Comparison of ENCODE assay signal across 8 cellular contexts in the genomic region with DNA sequence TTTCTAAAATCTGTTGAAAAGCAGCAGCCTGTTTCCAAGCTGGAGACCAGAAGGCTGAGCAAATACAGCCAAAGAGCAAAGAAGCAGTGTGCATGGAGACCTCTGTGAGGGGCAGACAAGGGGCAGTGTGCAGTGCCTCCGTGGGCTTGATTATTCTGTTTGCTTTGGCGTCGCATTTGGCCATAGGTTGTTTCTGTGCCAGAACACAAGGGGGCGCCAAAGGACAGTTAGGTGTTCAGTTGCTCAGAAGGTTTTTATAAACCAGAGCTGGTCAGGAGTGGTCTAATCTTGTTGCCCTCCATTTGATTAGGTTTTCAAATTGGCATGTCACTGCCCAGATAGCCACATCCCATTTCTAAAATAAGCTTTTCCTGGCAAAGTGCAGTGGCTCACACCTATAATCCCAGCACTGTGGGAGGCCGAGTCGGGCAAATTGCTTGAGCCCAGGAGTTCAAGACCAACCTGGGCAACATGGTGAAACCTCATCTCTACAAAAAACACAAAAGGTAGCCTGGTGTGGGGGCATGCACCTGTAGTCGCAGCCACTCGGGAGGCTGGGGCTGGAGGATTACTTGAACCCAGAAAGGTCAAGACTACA. TPM values are rescaled to one million over a fixed set of nuclear protein-coding genes. Genes with fewer than 3 reads are reported as not detected.
DNase-seq lines count a peak whose midpoint lies in the region; ATAC-seq and TF ChIP-seq lines count a peak whose summit lies in the region.

No MANE protein-coding gene starts in this region.

- H3K4me1 ChIP-seq in body of pancreas, result peaks cover 3% of the 10 kb centered on the region

- WGBS in body of pancreas, 2 donors, result 34 to 35% methylated on average over 8 of the region's 8 CpGs

- intact Hi-C loops in body of pancreas (cut with DNase I), result loop anchor here (5.0 kb wide), 1 partner anchor 201 kb away; no protein-coding TSS in a partner anchor

- no peaks in the 10 kb centered on the region for H3K9me3 ChIP-seq in body of pancreas

- H3K27ac ChIP-seq in body of pancreas, result no peak overlapping the region

- no peak overlapping the region for H3K4me3 ChIP-seq in body of pancreas

- DNase-seq in AG09319 (ENCODE audit: extremely low read depth, low read depth) (peak; percentile 34), NCI-H1105 treated with DMSO at 0.1 percent for 48 hours (lab: John Stamatoyannopoulos, UW) (peak; percentile 57), UCSD-AML1 (lab: John Stamatoyannopoulos, UW; ENCODE audit: unreplicated experiment) (peak; percentile 44), body of pancreas (peak; percentile 70 to 80 (median 74)), iPS-NIHi7 (ENCODE audit: extremely low spot score) (peak; percentile 82)
- DNase-seq in stimulated activated CD4-positive, alpha-beta T cell treated with anti-CD3 and anti-CD28 coated beads, Interleukin-15, amount 100 ng/mL, for 1 hour (ENCODE audit: low read depth in 1 of 2, low spot score in 1 of 2), result peak; percentile 45 to 54

- peak; percentile 89 for TF ChIP-seq CTCF in AG09319 (IDR thresholded peaks at IDR 0.05; ENCODE audit: low read depth, low read length)
- peak; percentile 76 to 82 (median 77) for TF ChIP-seq CTCF in body of pancreas (IDR thresholded peaks at IDR 0.05)

- ATAC-seq in GM18870 (IDR thresholded peaks at IDR 0.05; ENCODE audit: unreplicated experiment), result peak; percentile 57
- peak; percentile 48 for ATAC-seq in body of pancreas
- no peak for ATAC-seq in HG03196 (IDR thresholded peaks at IDR 0.05; ENCODE audit: unreplicated experiment)

- no peaks in the 10 kb centered on the region for H3K36me3 ChIP-seq in body of pancreas (replicated peaks in 1 of 2; ENCODE audit: insufficient read depth in 1 of 2, low read depth in 2 of 2)

- no peaks in the 10 kb centered on the region for H3K27me3 ChIP-seq in body of pancreas

- no peak for TF ChIP-seq POLR2A in body of pancreas (IDR thresholded peaks at IDR 0.05)

RNA-seq across cellular contexts. Expression of a gene that starts 10.6 kb away (rescaled TPM):
- total RNA-seq in body of pancreas, result 1 to 10 TPM; 1.6 to 4.0 TPM

RNA-seq across cellular contexts. Expression of a gene that starts 50.8 kb away (rescaled TPM):
- 10 to 100 TPM; 20.5 to 46.5 TPM for total RNA-seq in body of pancreas

RNA-seq across cellular contexts. Expression of a gene that starts 50.9 kb away (rescaled TPM):
- 1 to 10 TPM; 2.3 to 6.2 TPM for total RNA-seq in body of pancreas
